ENCODE assay signal across 8 cellular contexts in the genomic region with DNA sequence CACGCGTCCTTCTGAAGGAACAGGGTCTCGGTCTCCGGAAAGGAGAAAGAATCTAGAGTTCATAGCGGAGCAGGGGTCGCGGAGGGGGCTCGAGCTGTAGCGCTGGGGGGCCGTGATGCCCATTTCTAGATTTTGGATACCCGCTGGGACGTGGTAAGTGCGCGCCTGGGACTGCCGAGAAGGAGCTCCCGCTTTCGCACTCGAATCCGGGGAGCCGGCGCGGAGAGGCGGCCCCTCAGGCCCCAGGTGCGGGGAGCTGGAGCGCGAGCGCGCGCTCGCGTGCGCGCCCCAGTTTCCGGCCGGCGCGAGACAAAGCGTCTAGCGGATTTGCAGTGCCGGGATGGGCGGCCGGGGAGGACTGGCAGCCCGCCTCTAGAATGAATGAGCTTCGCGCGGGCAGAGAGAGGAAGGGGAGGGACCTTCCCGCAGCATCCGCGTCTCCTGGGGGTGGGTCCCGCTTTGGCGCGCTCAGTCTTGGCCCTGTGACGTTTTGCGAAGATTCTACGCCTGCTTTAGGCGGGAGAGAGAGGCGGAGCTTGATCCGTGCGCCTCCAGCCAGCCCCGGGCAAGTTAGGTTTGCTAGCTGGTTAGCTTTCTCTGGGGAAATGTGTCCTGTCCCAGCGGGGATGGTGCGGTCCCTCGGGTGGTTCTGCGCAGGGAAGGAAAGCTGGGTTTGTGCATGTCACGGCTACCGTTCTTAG. TPM values are rescaled to one million over a fixed set of nuclear protein-coding genes. Genes with fewer than 3 reads are reported as not detected.
DNase-seq lines count a peak whose midpoint lies in the region; ATAC-seq and TF ChIP-seq lines count a peak whose summit lies in the region.

No MANE protein-coding gene starts in this region.

- no peaks in the 10 kb centered on the region for H3K36me3 ChIP-seq in muscle layer of colon (ENCODE audit: insufficient read depth, low read length)

- no peaks in the 10 kb centered on the region for H3K27me3 ChIP-seq in muscle layer of colon (ENCODE audit: control insufficient read depth in 1 of 2, insufficient read depth in 2 of 2, low read length in 2 of 2)

- H3K27ac Mint-ChIP-seq in IgD-negative memory B cell, result peak overlapping the region; percentile 95 to 96 (median 96)

- peaks cover 24 to 28% (median 26%) of the 10 kb centered on the region in 3 donors for H3K4me1 Mint-ChIP-seq in IgD-negative memory B cell

- peak; percentile 92 for TF ChIP-seq POLR2A in erythroblast (IDR thresholded peaks at IDR 0.05; ENCODE audit: low read length)

- no peaks in the 10 kb centered on the region for H3K27me3 Mint-ChIP-seq in IgD-negative memory B cell

- peak overlapping the region; percentile 94 to 99 (median 96) for H3K4me3 Mint-ChIP-seq in IgD-negative memory B cell

- H3K36me3 Mint-ChIP-seq in IgD-negative memory B cell, result no peaks in the 10 kb centered on the region

- ATAC-seq in GM21576 (IDR thresholded peaks at IDR 0.05; ENCODE audit: unreplicated experiment), result peak; percentile 61

- peak overlapping the region; percentile 27 for H3K9ac ChIP-seq in muscle layer of colon (ENCODE audit: low read length)

- H3K9me3 Mint-ChIP-seq in IgD-negative memory B cell, result no peaks in the 10 kb centered on the region

- H3K27ac ChIP-seq in muscle layer of colon (ENCODE audit: low read depth, low read length), result peak overlapping the region; percentile 82

- DNase-seq in DMS153 (lab: John Stamatoyannopoulos, UW) (peak; percentile 83), OCI-M1 (lab: John Stamatoyannopoulos, UW) (peak; percentile 85), erythroblast (lab: John Stamatoyannopoulos, UW) (peak; percentile 96 to 97)
- peak; percentile 89 for DNase-seq in activated T-cell treated with anti-CD3 and anti-CD28 coated beads, Interleukin-2, amount 50 U/mL, for 1 hour
- DNase-seq in stimulated activated CD8-positive, alpha-beta memory T cell treated with anti-CD3 and anti-CD28 coated beads, Interleukin-7, amount 100 ng/mL, for 1 hour (ENCODE audit: low read depth in 2 of 2), result peak; percentile 76 to 79

- H3K9me3 ChIP-seq in muscle layer of colon (ENCODE audit: low read length), result no peaks in the 10 kb centered on the region

- no peaks in the 10 kb centered on the region for H3K4me1 ChIP-seq in muscle layer of colon (ENCODE audit: insufficient read depth, low read length)

- peak overlapping the region; percentile 67 to 74 for H3K4me3 ChIP-seq in muscle layer of colon (ENCODE audit: low read depth in 1 of 2, low read length in 2 of 2)

RNA-seq across cellular contexts. Expression of a gene that starts 1.2 kb away (rescaled TPM):
- 8.4 TPM for polyA plus RNA-seq in IgD-negative memory B cell

Comparison
In these comparisons a context has a peak if more than half of its experiments do, and no peak if none do; other contexts are left out.
1. Peak in every context shown above with its lines: DNase-seq, ATAC-seq, H3K4me3 ChIP-seq and H3K27ac ChIP-seq.